Comparison of ENCODE assay signal across 10 cellular contexts in the genomic region with DNA sequence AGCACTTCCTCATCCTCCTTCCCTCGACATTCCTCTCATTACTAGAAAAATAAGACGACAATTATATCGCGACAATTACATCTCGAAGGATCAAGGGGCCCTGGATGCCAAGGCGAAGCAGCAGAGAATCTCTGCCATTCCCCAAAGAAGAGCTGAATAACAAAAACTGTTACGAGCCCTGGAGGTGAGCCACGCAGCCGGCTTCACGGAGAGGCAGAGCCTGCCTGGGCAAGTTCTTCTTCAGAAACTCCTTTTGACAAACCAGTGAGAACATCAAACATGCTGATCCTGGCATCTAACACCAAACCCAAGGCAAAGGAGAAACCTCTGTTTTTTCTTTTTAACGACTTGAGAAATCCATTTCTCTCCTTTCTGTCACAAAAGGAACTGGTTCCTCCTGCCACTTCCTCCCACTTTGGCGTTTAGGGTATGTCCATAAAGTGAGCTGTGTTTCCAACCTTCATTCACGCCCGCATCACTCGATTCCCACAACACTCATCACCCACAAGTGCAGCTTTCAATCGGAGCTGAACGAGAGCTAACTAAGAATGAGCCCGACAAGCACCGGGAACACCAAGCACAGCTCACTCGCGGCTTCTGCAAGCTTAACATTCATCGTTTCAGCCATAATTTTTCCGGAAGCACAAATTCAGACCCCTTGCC. TPM values are rescaled to one million over a fixed set of nuclear protein-coding genes. Genes with fewer than 3 reads are reported as not detected.
DNase-seq lines count a peak whose midpoint lies in the region; ATAC-seq and TF ChIP-seq lines count a peak whose summit lies in the region.
"Had no signal": no experiment of that assay in that cellular context is flagged by ENCODE, and none has a peak within 500 bp of the region (broad histone marks: within the 10 kb centered on the region; RNA-seq: fewer than 3 reads in every experiment).

No MANE protein-coding gene starts in this region.

- H2AFZ ChIP-seq in neural progenitor cell (replicated peaks): no peak overlapping the region

- ATAC-seq in right lobe of liver: no peak
- ATAC-seq: gastrocnemius medialis had no signal

- H3K9me3 ChIP-seq in breast epithelium: no peaks in the 10 kb centered on the region
- H3K9me3 ChIP-seq in neural progenitor cell (ENCODE audit: low read depth): no peaks in the 10 kb centered on the region
- H3K9me3 ChIP-seq in right lobe of liver: no peaks in the 10 kb centered on the region
- H3K9me3 ChIP-seq: gastrocnemius medialis had no signal

- H3K27ac ChIP-seq in breast epithelium: peak overlapping the region; percentile 45 to 62
- peak overlapping the region; percentile 15 for H3K27ac ChIP-seq in neural progenitor cell
- no peak overlapping the region for H3K27ac ChIP-seq in right lobe of liver
- H3K27ac ChIP-seq: gastrocnemius medialis, SK-N-MC had no signal

- H3K4me1 ChIP-seq in breast epithelium: peaks cover 0 to 5% of the 10 kb centered on the region in 2 donors
- peaks cover 60% of the 10 kb centered on the region for H3K4me1 ChIP-seq in neural progenitor cell
- H3K4me1 ChIP-seq in right lobe of liver: peaks cover 0 to 6% (median 0%) of the 10 kb centered on the region in 4 donors

- no peaks in the 10 kb centered on the region for H3K27me3 Mint-ChIP-seq in neural progenitor cell (ENCODE audit: insufficient read depth, low read depth)

- no peak overlapping the region for H3K4me3 ChIP-seq in H7 (ENCODE audit: insufficient read depth, low read depth, low read length)
- peak overlapping the region in 2 of 3 donors; percentile 24 to 36 for H3K4me3 ChIP-seq in breast epithelium
- no peak overlapping the region for H3K4me3 ChIP-seq in neural progenitor cell
- no peak overlapping the region for H3K4me3 ChIP-seq in right lobe of liver
- H3K4me3 ChIP-seq: gastrocnemius medialis, SK-N-MC had no signal

- peak overlapping the region; percentile 27 for H3K4me2 ChIP-seq in neural progenitor cell

- intact Hi-C loops in breast epithelium (cut with DNase I; ENCODE audit: low total_unique reads): no loop called here
- intact Hi-C loops in right lobe of liver (cut with DNase I): no loop called here

- peaks cover 3% of the 10 kb centered on the region for H3K36me3 Mint-ChIP-seq in neural progenitor cell

- H3K27me3 ChIP-seq in H7 (ENCODE audit: control insufficient read depth, insufficient read depth, low read length) (no peaks in the 10 kb centered on the region), breast epithelium (no peaks in the 10 kb centered on the region), neural progenitor cell (no peaks in the 10 kb centered on the region), right lobe of liver (no peaks in the 10 kb centered on the region)
- H3K27me3 ChIP-seq: gastrocnemius medialis had no signal

- no peak for TF ChIP-seq CTCF in breast epithelium (IDR thresholded peaks at IDR 0.05)
- no peak for TF ChIP-seq CTCF in neural progenitor cell (IDR thresholded peaks at IDR 0.05)
- TF ChIP-seq CTCF in right lobe of liver (IDR thresholded peaks at IDR 0.05): no peak

- no peak overlapping the region for H3K9ac ChIP-seq in neural progenitor cell

- H3F3A ChIP-seq in neural progenitor cell (ENCODE audit: low read depth): peaks cover 25% of the 10 kb centered on the region

- no peak overlapping the region for H3K4me3 Mint-ChIP-seq in neural progenitor cell

- H3K9me3 Mint-ChIP-seq in neural progenitor cell: peaks cover 11% of the 10 kb centered on the region

- H3K79me2 ChIP-seq in neural progenitor cell (ENCODE audit: low read depth): peaks cover 99% of the 10 kb centered on the region

- H4K20me1 ChIP-seq in neural progenitor cell (ENCODE audit: low read depth): peaks cover 90% of the 10 kb centered on the region

- peaks cover 60% of the 10 kb centered on the region for H3K4me1 Mint-ChIP-seq in neural progenitor cell

- TF ChIP-seq POLR2A in breast epithelium (IDR thresholded peaks at IDR 0.05) (no peak), right lobe of liver (IDR thresholded peaks at IDR 0.05) (no peak)

- 69% methylated on average over 20 of the region's 23 CpGs for WGBS in right lobe of liver (ENCODE audit: insufficient coverage, low coverage, low lambda C conversion rate, missing lambda C conversion rate)

- peak overlapping the region; percentile 74 for H3K27ac Mint-ChIP-seq in neural progenitor cell

- DNase-seq in H7: peak; percentile 74
- peak; percentile 63 for DNase-seq in NCI-H1694 treated with DMSO at 0.1 percent for 48 hours (lab: John Stamatoyannopoulos, UW)
- no peak for DNase-seq in breast epithelium (ENCODE audit: low spot score in 2 of 2)
- DNase-seq in neural progenitor cell (ENCODE audit: low spot score): no peak
- no peak for DNase-seq in right lobe of liver
- no peak for DNase-seq in NCI-H226
- no peak for DNase-seq in kidney glomerular epithelial cell (lab: John Stamatoyannopoulos, UW)
- DNase-seq: gastrocnemius medialis, Karpas-422 had no signal

- no peaks in the 10 kb centered on the region for H3K36me3 ChIP-seq in H7 (replicated peaks; ENCODE audit: control insufficient read depth, insufficient read depth, low read length)
- no peaks in the 10 kb centered on the region for H3K36me3 ChIP-seq in breast epithelium
- no peaks in the 10 kb centered on the region for H3K36me3 ChIP-seq in neural progenitor cell
- H3K36me3 ChIP-seq in right lobe of liver: no peaks in the 10 kb centered on the region
- H3K36me3 ChIP-seq: gastrocnemius medialis had no signal

RNA-seq across cellular contexts. Expression of gene CCDC88C, which starts 21.5 kb away (rescaled TPM):
- total RNA-seq in H7 (2014; rRNA removed; shearing (Covaris generic)): 25.2 and 34.0 TPM in 2 replicates
- 10 to 100 TPM in 2 of 3 donors, 1 to 10 TPM in 1; 5.8 to 25.9 (median 19.3) TPM for total RNA-seq in breast epithelium
- 17.8 and 34.8 TPM in 2 replicates for total RNA-seq in neural progenitor cell (ENCODE audit: low replicate concordance)
- 1 to 10 TPM; 1.2 to 5.7 (median 3.1) TPM for total RNA-seq in right lobe of liver

Comparison
In these comparisons a context has a peak if more than half of its experiments do, and no peak if none do; other contexts are left out.
1. DNase-seq: peak in H7 (single experiment) and NCI-H1694 treated with DMSO at 0.1 percent for 48 hours (single experiment); none in breast epithelium (0 of 2), neural progenitor cell (single experiment), right lobe of liver (0 of 3), NCI-H226 (single experiment) and kidney glomerular epithelial cell (single experiment).
2. H3K4me3 ChIP-seq: peak in breast epithelium (2 of 3); none in H7 (single experiment), neural progenitor cell (single experiment) and right lobe of liver (0 of 3).
3. H3K27ac ChIP-seq: peak in breast epithelium (2 of 2) and neural progenitor cell (single experiment); none in right lobe of liver (0 of 3).